1 cellular context compared by ENCODE assay signal in genomic region chr15:35958021-35958420, GRCh38.
TF ChIP-seq lines count a peak whose summit lies in the region.

No MANE protein-coding gene starts in this region.

TF ChIP-seq in HEK293, 187 proteins besides CTCF, POLR2A, EP300 and RAD21 (continued from another document):
- TF ChIP-seq ZNF530 (tag by site-specific recombination; IDR thresholded peaks at IDR 0.05; ENCODE audit: low read depth) (no peak), GLI2 (tag by site-specific recombination; IDR thresholded peaks at IDR 0.05; ENCODE audit: borderline replicate concordance, low read depth) (peak; percentile 63; the same call in 1 of the 2 replicates), ZNF324 (tag by site-specific recombination; IDR thresholded peaks at IDR 0.05) (no peak), ZNF398 (tag by site-specific recombination; IDR thresholded peaks at IDR 0.05) (no peak), GLIS1 (tag by site-specific recombination; IDR thresholded peaks at IDR 0.05) (no peak), FEZF1 (tag by site-specific recombination; IDR thresholded peaks at IDR 0.05) (peak; percentile 75), WT1 (tag by site-specific recombination; IDR thresholded peaks at IDR 0.05) (peak; percentile 74), ZNF692 (tag by site-specific recombination; IDR thresholded peaks at IDR 0.05) (0 out of 2 replicates have a peak, but pooled peaks have one; percentile 34), ZNF514 (tag by site-specific recombination; IDR thresholded peaks at IDR 0.05) (no peak), ZNF777 (tag by site-specific recombination; IDR thresholded peaks at IDR 0.05; ENCODE audit: borderline replicate concordance) (no peak), ZBTB49 (tag by site-specific recombination; IDR thresholded peaks at IDR 0.05; ENCODE audit: low read depth) (no peak), ZNF621 (tag by site-specific recombination; IDR thresholded peaks at IDR 0.05) (no peak), ZNF202 (tag by site-specific recombination; IDR thresholded peaks at IDR 0.05; ENCODE audit: borderline replicate concordance) (no peak), ZNF600 (tag by site-specific recombination; IDR thresholded peaks at IDR 0.05) (no peak), PRDM10 (tag by site-specific recombination; IDR thresholded peaks at IDR 0.05) (0 out of 2 replicates have a peak, but pooled peaks have one; percentile 22), PATZ1 (tag by site-specific recombination; IDR thresholded peaks at IDR 0.05) (no peak), ZNF580 (tag by site-specific recombination; IDR thresholded peaks at IDR 0.05) (0 out of 2 replicates have a peak, but pooled peaks have one; percentile 47), ZNF266 (tag by site-specific recombination; IDR thresholded peaks at IDR 0.05; ENCODE audit: low read depth) (no peak), TRIM28 (IDR thresholded peaks at IDR 0.05; ENCODE audit: borderline replicate concordance, low read length) (no peak), ZNF112 (tag by site-specific recombination; IDR thresholded peaks at IDR 0.05) (no peak), ZNF623 (tag by site-specific recombination; IDR thresholded peaks at IDR 0.05) (no peak), ZNF132 (tag by site-specific recombination; IDR thresholded peaks at IDR 0.05; ENCODE audit: borderline replicate concordance) (no peak), ZNF48 (tag by site-specific recombination; IDR thresholded peaks at IDR 0.05) (no peak), ZNF677 (tag by site-specific recombination; IDR thresholded peaks at IDR 0.05) (no peak), ZNF76 (tag by site-specific recombination; IDR thresholded peaks at IDR 0.05; ENCODE audit: borderline replicate concordance, low read depth) (no peak), ZNF843 (tag by site-specific recombination; IDR thresholded peaks at IDR 0.05) (peak; percentile 82), ZNF146 (tag by site-specific recombination; IDR thresholded peaks at IDR 0.05) (no peak), ZNF133 (tag by site-specific recombination; IDR thresholded peaks at IDR 0.05) (no peak), ZNF157 (tag by site-specific recombination; IDR thresholded peaks at IDR 0.05) (no peak), GLIS2 (tag by site-specific recombination; IDR thresholded peaks at IDR 0.05) (no peak), ZNF221 (tag by site-specific recombination; IDR thresholded peaks at IDR 0.05; ENCODE audit: borderline replicate concordance) (no peak), KLF7 (tag by site-specific recombination; IDR thresholded peaks at IDR 0.05; ENCODE audit: borderline replicate concordance) (no peak), ZNF596 (tag by site-specific recombination; IDR thresholded peaks at IDR 0.05) (0 out of 2 replicates have a peak, but pooled peaks have one; percentile 16), BCL11A (tag by site-specific recombination; IDR thresholded peaks at IDR 0.05; ENCODE audit: low read depth) (peak; percentile 70; the same call in 1 of the 2 replicates), ZNF362 (tag by site-specific recombination; IDR thresholded peaks at IDR 0.05) (no peak), ZNF544 (tag by site-specific recombination; IDR thresholded peaks at IDR 0.05) (no peak), ZBTB6 (tag by site-specific recombination; IDR thresholded peaks at IDR 0.05) (no peak), ZNF510 (tag by site-specific recombination; IDR thresholded peaks at IDR 0.05; ENCODE audit: insufficient replicate concordance) (no peak)
